8 cellular contexts compared by ENCODE assay signal in genomic region chr22:37659066-37659896, GRCh38. TPM values are rescaled to one million over a fixed set of nuclear protein-coding genes. Genes with fewer than 3 reads are reported as not detected.
DNase-seq lines count a peak whose midpoint lies in the region; ATAC-seq and TF ChIP-seq lines count a peak whose summit lies in the region.

No MANE protein-coding gene starts in this region.

- DNase-seq in DND-41: peak; percentile 60
- DNase-seq in memory B cell (ENCODE audit: low spot score in 2 of 2): peak; percentile 42 to 63
- DNase-seq in upper lobe of left lung: peak in 1 of 2 donors; percentile 92
- DNase-seq in iPS-NIHi7 (ENCODE audit: extremely low spot score): no peak
- no peak for DNase-seq in NOMO-1 treated with DMSO at 0.1 percent for 48 hours (lab: John Stamatoyannopoulos, UW; ENCODE audit: unreplicated experiment)

- H3K79me2 ChIP-seq in DND-41 (ENCODE audit: insufficient read depth, low read length) (peaks cover 62% of the 10 kb centered on the region), Loucy (ENCODE audit: insufficient read depth, low read length) (peaks cover 57% of the 10 kb centered on the region)

- H3K27me3 ChIP-seq in DND-41 (ENCODE audit: insufficient read depth, low read length, poor library complexity): no peaks in the 10 kb centered on the region
- no peaks in the 10 kb centered on the region for H3K27me3 ChIP-seq in Loucy (ENCODE audit: insufficient read depth, low read length, poor library complexity, severe bottlenecking)
- H3K27me3 ChIP-seq in upper lobe of left lung: no peaks in the 10 kb centered on the region

- H3K9ac ChIP-seq in DND-41 (ENCODE audit: low read depth, low read length) (peak overlapping the region; percentile 92), Loucy (ENCODE audit: low read depth, low read length, poor library complexity, severe bottlenecking) (peak overlapping the region; percentile 78)

- no peaks in the 10 kb centered on the region for H3K9me2 ChIP-seq in Loucy (replicated peaks; ENCODE audit: low read depth, low read length)

- H3K27ac Mint-ChIP-seq in brain (peak overlapping the region in 4 of 5 experiments; percentile 67 to 96 (median 94)), memory B cell (peak overlapping the region; percentile 94)

- TF ChIP-seq EP300 in upper lobe of left lung (IDR thresholded peaks at IDR 0.05): no peak

- H4K20me1 ChIP-seq in DND-41 (ENCODE audit: insufficient read depth, low read length) (peaks cover 43% of the 10 kb centered on the region), Loucy (ENCODE audit: insufficient read depth, low read length, poor library complexity, severe bottlenecking) (peaks cover 45% of the 10 kb centered on the region)

- H2AFZ ChIP-seq in DND-41 (ENCODE audit: low read depth, low read length): peak overlapping the region; percentile 77
- no peak overlapping the region for H2AFZ ChIP-seq in Loucy (ENCODE audit: low read length)

- H3F3A ChIP-seq in Loucy (ENCODE audit: low read depth): no peaks in the 10 kb centered on the region

- H3K4me2 ChIP-seq in DND-41 (ENCODE audit: insufficient read depth, low read length) (peak overlapping the region; percentile 97), Loucy (ENCODE audit: low read depth, low read length, poor library complexity, severe bottlenecking) (peak overlapping the region; percentile 93)

- peaks cover 45% of the 10 kb centered on the region for H3K4me1 ChIP-seq in DND-41 (ENCODE audit: insufficient read depth, low read length)
- H3K4me1 ChIP-seq in Loucy (ENCODE audit: insufficient read depth, low read length, poor library complexity, severe bottlenecking): peaks cover 41% of the 10 kb centered on the region
- H3K4me1 ChIP-seq in upper lobe of left lung: peaks cover 30 to 44% (median 33%) of the 10 kb centered on the region in 4 donors

- WGBS in upper lobe of left lung, 2 donors: 6 to 23% methylated on average over 11 to 35 of the region's 68 CpGs

- H3K9me3 ChIP-seq in DND-41 (ENCODE audit: insufficient read depth, low read length, severe bottlenecking) (no peaks in the 10 kb centered on the region), Loucy (ENCODE audit: insufficient read depth, low read depth, low read length) (no peaks in the 10 kb centered on the region), upper lobe of left lung (no peaks in the 10 kb centered on the region)

- H3K36me3 ChIP-seq in DND-41 (ENCODE audit: insufficient read depth, low read length) (peaks cover 37% of the 10 kb centered on the region), Loucy (ENCODE audit: insufficient read depth, low read length) (no peaks in the 10 kb centered on the region), upper lobe of left lung (no peaks in the 10 kb centered on the region)

- peaks cover 12% of the 10 kb centered on the region for H3K27me3 Mint-ChIP-seq in brain
- no peaks in the 10 kb centered on the region for H3K27me3 Mint-ChIP-seq in memory B cell

- no peak for TF ChIP-seq POLR2A in upper lobe of left lung (IDR thresholded peaks at IDR 0.05)

- H3K4me3 ChIP-seq in DND-41 (ENCODE audit: low read depth in 1 of 2, low read length in 2 of 2) (peak overlapping the region; percentile 57 to 99), Loucy (ENCODE audit: low read length, poor library complexity, severe bottlenecking) (peak overlapping the region; percentile 73), upper lobe of left lung (peak overlapping the region; percentile 41 to 93 (median 78))

- H3K27ac ChIP-seq in DND-41 (ENCODE audit: low read length) (peak overlapping the region; percentile 88), upper lobe of left lung (peak overlapping the region in 1 of 4 donors; percentile 79)

- TF ChIP-seq CTCF in DND-41 (IDR thresholded peaks at IDR 0.05; ENCODE audit: borderline replicate concordance, extremely low read depth, low read length, poor library complexity, severe bottlenecking): no peak
- TF ChIP-seq CTCF in Loucy (conservative IDR thresholded peaks at IDR 0.05; ENCODE audit: low read length): no peak
- no peak for TF ChIP-seq CTCF in brain (conservative IDR thresholded peaks at IDR 0.05)
- no peak for TF ChIP-seq CTCF in upper lobe of left lung (IDR thresholded peaks at IDR 0.05)

- no peak for ATAC-seq in DND-41 (ENCODE audit: insufficient read depth, low read depth)
- ATAC-seq in GM21360 (IDR thresholded peaks at IDR 0.05; ENCODE audit: unreplicated experiment): peak; percentile 6
- peak; percentile 7 for ATAC-seq in memory B cell (ENCODE audit: low read depth)
- ATAC-seq in upper lobe of left lung (ENCODE audit: low FRiP score in 2 of 2): no peak

- peaks cover 6% of the 10 kb centered on the region for H3K36me3 Mint-ChIP-seq in brain
- H3K36me3 Mint-ChIP-seq in memory B cell: peaks cover 2% of the 10 kb centered on the region

- H3K9me3 Mint-ChIP-seq in brain: peaks cover 0 to 4% (median 0%) of the 10 kb centered on the region in 5 experiments
- H3K9me3 Mint-ChIP-seq in memory B cell: no peaks in the 10 kb centered on the region

- H3K4me1 Mint-ChIP-seq in brain (peaks cover 42% of the 10 kb centered on the region), memory B cell (peaks cover 40% of the 10 kb centered on the region)

- H3K4me3 Mint-ChIP-seq in brain (peak overlapping the region; percentile 66 to 90 (median 84)), memory B cell (peak overlapping the region; percentile 86)

RNA-seq across cellular contexts. Expression of gene PDXP, which starts 0.8 kb away (rescaled TPM):
- polyA plus RNA-seq in brain (ENCODE audit: insufficient read depth, low read depth, low replicate concordance): 192 TPM
- total RNA-seq in upper lobe of left lung: 10 to 100 TPM in 1 of 6 donors, 1 to 10 TPM in 5; 2.1 to 11.1 (median 8.7) TPM

RNA-seq across cellular contexts. Expression of gene LGALS1, which starts 16.2 kb away (rescaled TPM):
- polyA plus RNA-seq in brain (ENCODE audit: insufficient read depth, low read depth, low replicate concordance): 304 TPM
- total RNA-seq in upper lobe of left lung: 100 to 1,000 TPM; 125 to 750 (median 400) TPM

RNA-seq across cellular contexts. Expression of gene SH3BP1, which starts 19.8 kb away (rescaled TPM):
- polyA plus RNA-seq in brain (ENCODE audit: insufficient read depth, low read depth, low replicate concordance): 7.6 TPM
- 10 to 100 TPM; 11.4 to 58.7 (median 31.1) TPM for total RNA-seq in upper lobe of left lung

RNA-seq across cellular contexts. Expression of gene NOL12, which starts 26.9 kb away (rescaled TPM):
- 27.5 TPM for polyA plus RNA-seq in brain (ENCODE audit: insufficient read depth, low read depth, low replicate concordance)
- total RNA-seq in upper lobe of left lung: 10 to 100 TPM; 23.5 to 89.1 (median 26.7) TPM

RNA-seq across cellular contexts. Expression of gene TRIOBP, which starts 37.6 kb away (rescaled TPM):
- 18.3 TPM for polyA plus RNA-seq in brain (ENCODE audit: insufficient read depth, low read depth, low replicate concordance)
- total RNA-seq in upper lobe of left lung: 100 to 1,000 TPM in 4 of 6 donors, 10 to 100 TPM in 2; 76.5 to 151 (median 113) TPM

Comparison
In these comparisons a context has a peak if more than half of its experiments do, and no peak if none do; other contexts are left out.
1. ATAC-seq: peak in GM21360 (single experiment) and memory B cell (single experiment); none in DND-41 (single experiment) and upper lobe of left lung (0 of 2).
2. DNase-seq: peak in DND-41 (single experiment) and memory B cell (2 of 2); none in iPS-NIHi7 (single experiment) and NOMO-1 treated with DMSO at 0.1 percent for 48 hours (single experiment).
3. Peak in every context shown above with its lines, with median percentiles within 50 percentile points of each other: H3K4me3 ChIP-seq.